Comparison of ENCODE assay signal across 22 cellular contexts in genomic region chr2:161036926-161037325, GRCh38.
DNase-seq lines count a peak whose midpoint lies in the region; ATAC-seq and TF ChIP-seq lines count a peak whose summit lies in the region.
"Had no signal": no experiment of that assay in that cellular context is flagged by ENCODE, and none has a peak within 500 bp of the region (broad histone marks: within the 10 kb centered on the region; RNA-seq: fewer than 3 reads in every experiment).

No MANE protein-coding gene starts in this region.

- H3K9me3 ChIP-seq in smooth muscle cell (replicated peaks; ENCODE audit: low read depth), result no peaks in the 10 kb centered on the region
- H3K9me3 ChIP-seq: MG63, SK-N-SH had no signal

- no peak overlapping the region for H3K4me3 ChIP-seq in smooth muscle cell
- H3K4me3 ChIP-seq in H7 (ENCODE audit: insufficient read depth, low read depth, low read length), result no peak overlapping the region
- H3K4me3 ChIP-seq: BLaER1 treated with 17β-estradiol and CSF1 and Interleukin-3, amounts not matched to agents 10 nM and 100 nM; GM12878; K562; MG63 had no signal

- H3K79me2 ChIP-seq in smooth muscle cell (ENCODE audit: low read depth), result no peaks in the 10 kb centered on the region

- H3K27me3 ChIP-seq in smooth muscle cell (ENCODE audit: low read depth) (no peaks in the 10 kb centered on the region), H7 (ENCODE audit: control insufficient read depth, insufficient read depth, low read length) (no peaks in the 10 kb centered on the region)
- H3K27me3 ChIP-seq: BLaER1 treated with 17β-estradiol and CSF1 and Interleukin-3, amounts not matched to agents 10 nM and 100 nM; MG63 had no signal

- no peak for ATAC-seq in HG03045 (IDR thresholded peaks at IDR 0.05; ENCODE audit: unreplicated experiment)
- ATAC-seq: GM12878, HCT116, HepG2, K562 had no signal

- no peaks in the 10 kb centered on the region for H4K20me1 ChIP-seq in smooth muscle cell (ENCODE audit: low read depth)
- H4K20me1 ChIP-seq: BLaER1 treated with 17β-estradiol and CSF1 and Interleukin-3, amounts not matched to agents 10 nM and 100 nM had no signal

- peak overlapping the region; percentile 12 for H2AFZ ChIP-seq in smooth muscle cell (ENCODE audit: low read depth)

- no peak for TF ChIP-seq CTCF in smooth muscle cell (IDR thresholded peaks at IDR 0.05; ENCODE audit: borderline replicate concordance, insufficient read depth, poor library complexity, severe bottlenecking)

- H3K27ac ChIP-seq in smooth muscle cell (ENCODE audit: low read depth), result peak overlapping the region; percentile 45
- H3K27ac ChIP-seq: BLaER1 treated with 17β-estradiol and CSF1 and Interleukin-3, amounts not matched to agents 10 nM and 100 nM had no signal

- no peak overlapping the region for H3K4me2 ChIP-seq in smooth muscle cell
- H3K4me2 ChIP-seq: BLaER1 treated with 17β-estradiol and CSF1 and Interleukin-3, amounts not matched to agents 10 nM and 100 nM; SK-N-SH had no signal

- 21% methylated on average over 1 of the region's 1 CpG for WGBS in smooth muscle cell (ENCODE audit: low lambda C conversion rate)

- DNase-seq in EH (ENCODE audit: low read depth) (peak; percentile 91), M059J (ENCODE audit: low read depth) (peak; percentile 7), fibroblast of peridontal ligament (ENCODE audit: extremely low read depth) (peak; percentile 29), smooth muscle cell (lab: John Stamatoyannopoulos, UW; ENCODE audit: unreplicated experiment) (no peak), H7 (no peak)
- DNase-seq in activated CD4-positive, CD25-positive, alpha-beta regulatory T cell treated with anti-CD3 and anti-CD28 coated beads, Interleukin-2, amount 50 U/mL, for 72 hours, result no peak
- DNase-seq: CD4-positive, alpha-beta T cell; MG63; NCI-H1105 treated with DMSO at 0.1 percent for 48 hours; NCI-H146; NCI-H2081; NCI-H226; NCI-H510A; NCI-H69; SK-N-SH; SW 1271 had no signal

- H3K4me1 ChIP-seq in smooth muscle cell (ENCODE audit: low read depth), result peaks cover 11% of the 10 kb centered on the region
- H3K4me1 ChIP-seq: BLaER1 treated with 17β-estradiol and CSF1 and Interleukin-3, amounts not matched to agents 10 nM and 100 nM had no signal

- H3K36me3 ChIP-seq in smooth muscle cell (ENCODE audit: low read depth), result no peaks in the 10 kb centered on the region
- H3K36me3 ChIP-seq in H7 (replicated peaks; ENCODE audit: control insufficient read depth, insufficient read depth, low read length), result no peaks in the 10 kb centered on the region
- H3K36me3 ChIP-seq: BLaER1 treated with 17β-estradiol and CSF1 and Interleukin-3, amounts not matched to agents 10 nM and 100 nM; MG63 had no signal

- no peak overlapping the region for H3K9ac ChIP-seq in smooth muscle cell (ENCODE audit: low read depth)
- H3K9ac ChIP-seq: BLaER1 treated with 17β-estradiol and CSF1 and Interleukin-3, amounts not matched to agents 10 nM and 100 nM; SK-N-SH had no signal

- peaks cover 21% of the 10 kb centered on the region for H3F3A ChIP-seq in smooth muscle cell (ENCODE audit: low read depth)

Comparison
In these comparisons a context has a peak if more than half of its experiments do, and no peak if none do; other contexts are left out.
1. DNase-seq: peak in EH (single experiment), M059J (single experiment) and fibroblast of peridontal ligament (single experiment); none in smooth muscle cell (single experiment), activated CD4-positive, CD25-positive, alpha-beta regulatory T cell treated with anti-CD3 and anti-CD28 coated beads, Interleukin-2, amount 50 U/mL, for 72 hours (single experiment) and H7 (single experiment).